Comparison of ENCODE assay signal across 28 cellular contexts in the genomic region with DNA sequence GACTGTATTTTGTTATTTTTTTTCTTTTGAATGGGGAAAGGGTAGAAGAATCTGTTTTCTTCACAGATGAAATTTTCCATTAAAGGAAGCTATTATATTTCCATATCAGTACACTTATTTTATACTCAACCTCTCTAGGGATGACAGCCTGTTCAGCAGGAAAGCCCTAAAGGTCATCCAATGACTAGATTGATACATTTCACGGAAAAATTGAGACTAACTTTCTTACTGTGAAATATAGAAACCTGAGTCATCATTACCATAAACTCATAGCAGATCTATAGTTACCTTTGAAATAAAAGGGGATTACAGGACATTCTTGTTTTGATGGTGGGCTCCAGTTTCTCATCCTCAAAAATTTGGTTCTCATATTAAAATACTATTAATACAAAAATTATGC. TPM values are rescaled to one million over a fixed set of nuclear protein-coding genes. Genes with fewer than 3 reads are reported as not detected.
"Had no signal": no experiment of that assay in that cellular context is flagged by ENCODE, and none has a peak within 500 bp of the region (broad histone marks: within the 10 kb centered on the region; RNA-seq: fewer than 3 reads in every experiment).

No MANE protein-coding gene starts in this region.

- DNase-seq: activated B cell treated with CpG ODN at 0.5 μM for 24 hours; activated CD4-positive, alpha-beta T cell treated with anti-CD3 and anti-CD28 coated beads for 4 hours; activated CD4-positive, alpha-beta T cell treated with anti-CD3 and anti-CD28 coated beads, Interleukin-2, amount 50 U/mL, for 4 hours; activated CD8-positive, alpha-beta memory T cell treated with anti-CD3 and anti-CD28 coated beads for 24 hours; activated gamma-delta T cell treated with Interleukin-2 at 50 U/mL for 16 hours; activated naive CD4-positive, alpha-beta T cell treated with anti-CD3 and anti-CD28 coated beads, Interleukin-2, amount 50 U/mL, for 16 hours; amygdala; KG1; NCI-H1048; NCI-H146; NCI-H187 treated with DMSO at 0.1 percent for 48 hours; NCI-H2171; NCI-H2227 treated with DMSO at 0.1 percent for 48 hours; NCI-H446 treated with DMSO at 0.1 percent for 48 hours; NCI-H524 treated with DMSO at 0.1 percent for 48 hours; NCI-H82; SIG-M5; T-helper 17 cell; T-helper 9 cell had no signal

- H3K36me3 Mint-ChIP-seq: brain, IgD-negative memory B cell had no signal

- H3K27ac Mint-ChIP-seq: activated B cell treated with CpG ODN at 0.5 μM for 24 hours; activated T-helper 2 cell treated with anti-CD3 and anti-CD28 coated beads, Interferon-gamma antibody, Interleukin-2, Interleukin-4, amounts not matched to agents 10 μg/mL and 5 μg/mL and 100 μg/mL, durations not matched to agents 14 hours and 24 hours and 36 hours; brain; IgD-negative memory B cell; T-helper 17 cell had no signal

- H3K9me3 Mint-ChIP-seq: activated B cell treated with CpG ODN at 0.5 μM for 24 hours; activated T-helper 2 cell treated with anti-CD3 and anti-CD28 coated beads, Interferon-gamma antibody, Interleukin-2, Interleukin-4, amounts not matched to agents 10 μg/mL and 5 μg/mL and 100 μg/mL, durations not matched to agents 14 hours and 24 hours and 36 hours; brain; central memory CD8-positive, alpha-beta T cell; IgD-negative memory B cell had no signal

- ATAC-seq: T-helper 17 cell had no signal

- H3K4me1 Mint-ChIP-seq: activated B cell treated with CpG ODN at 0.5 μM for 24 hours; brain; central memory CD8-positive, alpha-beta T cell; T-helper 17 cell had no signal

- H3K27me3 Mint-ChIP-seq: IgD-negative memory B cell had no signal

- H3K4me3 Mint-ChIP-seq: activated B cell treated with CpG ODN at 0.5 μM for 24 hours; brain; central memory CD8-positive, alpha-beta T cell; IgD-negative memory B cell; T-helper 17 cell had no signal

RNA-seq across cellular contexts. Expression of gene PTCSC3, which starts 36.1 kb away (rescaled TPM):
- total RNA-seq: activated B cell treated with CpG ODN at 0.5 μM for 24 hours; activated T-helper 2 cell treated with anti-CD3 and anti-CD28 coated beads, Interferon-gamma antibody, Interleukin-2, Interleukin-4, amounts not matched to agents 10 μg/mL and 5 μg/mL and 100 μg/mL, durations not matched to agents 14 hours and 24 hours and 36 hours; astrocyte; LHCN-M2; M059J; OCI-LY7; RPMI7951; T-helper 17 cell had no signal
